In genomic region chr17:9209347-9209746, GRCh38 we compare ENCODE assay signal across 35 cellular contexts.
"Had no signal": no experiment of that assay in that cellular context is flagged by ENCODE, and none has a peak within 500 bp of the region (broad histone marks: within the 10 kb centered on the region; RNA-seq: fewer than 3 reads in every experiment).

No MANE protein-coding gene starts in this region.

- H3K27me3 ChIP-seq: adrenal gland, breast epithelium, SJCRH30 had no signal

- H3K36me3 ChIP-seq: adrenal gland, breast epithelium, SJCRH30, WERI-Rb-1 had no signal

- H3K4me1 ChIP-seq: body of pancreas, breast epithelium had no signal

- ATAC-seq: activated naive CD4-positive, alpha-beta T cell treated with anti-CD3 and anti-CD28 coated beads, Interleukin-2, amount 50 U/mL, for 72 hours; activated T-cell treated with anti-CD3 and anti-CD28 coated beads, Interleukin-2, amount 50 U/mL, for 72 hours; activated T-helper 17 cell treated with anti-CD3 and anti-CD28 coated beads, Interleukin-2, amount 50 U/mL, for 72 hours; body of pancreas had no signal

- H3K9ac ChIP-seq: KMS-11 had no signal

- DNase-seq: activated CD4-positive, alpha-beta memory T cell treated with anti-CD3 and anti-CD28 coated beads, Interleukin-2, amount 10 ng/mL, durations not matched to agents 7 days and 5 days; activated CD4-positive, alpha-beta T cell treated with anti-CD3 and anti-CD28 coated beads for 1 hour; activated CD4-positive, alpha-beta T cell treated with anti-CD3 and anti-CD28 coated beads for 48 hours; activated CD4-positive, CD25-positive, alpha-beta regulatory T cell; activated CD8-positive, alpha-beta memory T cell treated with anti-CD3 and anti-CD28 coated beads for 24 hours; activated effector memory CD4-positive, alpha-beta T cell treated with anti-CD3 and anti-CD28 coated beads, Interleukin-2, amount 50 U/mL, for 16 hours; activated naive CD4-positive, alpha-beta T cell treated with Interleukin-2 at 50 U/mL for 16 hours; activated T-cell treated with anti-CD3 and anti-CD28 coated beads, Interleukin-2, amount 50 U/mL, for 1 hour; activated T-cell treated with anti-CD3 and anti-CD28 coated beads, Interleukin-2, amount 50 U/mL, for 72 hours; adrenal gland; body of pancreas; caudate nucleus; cerebellar nuclear complex; MM.1S; MV-4-11; NCI-H1092; NCI-H146; NCI-H187; NCI-H2029 treated with DMSO at 0.1 percent for 48 hours; NCI-H2107; NCI-H2171; NCI-H510A; NCI-H526; NCI-H748 treated with DMSO at 0.1 percent for 48 hours; PC-9; SHP77; SJCRH30; T1000; WERI-Rb-1 had no signal

- H3K27ac ChIP-seq: adrenal gland, body of pancreas, breast epithelium, KMS-11, PC-9, RWPE1, SJCRH30, SK-N-MC, WERI-Rb-1 had no signal

- H3K4me3 ChIP-seq: adrenal gland, body of pancreas, breast epithelium, PC-9, SJCRH30, SK-N-MC had no signal

- H3K9me3 ChIP-seq: adrenal gland, body of pancreas, breast epithelium, SJCRH30 had no signal

- H3K4me2 ChIP-seq: KMS-11, PC-9 had no signal
